27 cellular contexts compared by ENCODE assay signal in the genomic region with DNA sequence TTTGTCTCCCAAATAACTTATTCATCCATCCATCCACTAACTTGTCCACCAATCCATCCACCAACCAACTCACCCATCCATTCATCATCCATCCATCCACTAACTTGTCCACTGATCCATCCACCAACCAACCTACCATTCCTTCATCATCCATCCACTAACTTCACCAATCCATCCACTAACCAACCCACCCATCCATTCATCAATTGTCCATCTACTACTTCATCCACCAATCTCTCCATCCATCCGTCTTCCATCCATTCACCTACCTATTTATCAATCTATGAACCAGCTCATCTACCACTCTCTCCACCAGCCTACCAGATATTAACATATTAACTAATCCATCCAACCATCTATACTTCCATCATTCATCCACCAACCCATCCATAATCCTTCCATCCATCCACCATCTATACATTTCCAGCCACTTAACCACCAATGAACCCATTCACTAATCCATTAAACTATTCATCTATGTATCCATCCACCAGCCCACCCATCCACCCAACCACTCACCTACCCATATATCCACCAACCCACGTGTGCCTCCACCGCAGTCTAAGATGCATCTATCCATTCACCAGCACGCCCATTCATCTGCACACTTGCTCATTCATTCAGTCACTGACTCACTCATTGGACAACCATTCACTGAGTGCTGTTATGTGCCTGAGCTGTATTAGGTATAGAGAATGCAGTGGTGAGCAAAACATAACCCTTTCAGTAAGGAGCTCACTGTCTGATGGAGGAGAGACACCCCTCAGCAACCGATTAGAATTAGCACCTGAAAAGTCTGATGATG. TPM values are rescaled to one million over a fixed set of nuclear protein-coding genes. Genes with fewer than 3 reads are reported as not detected.
"Had no signal": no experiment of that assay in that cellular context is flagged by ENCODE, and none has a peak within 500 bp of the region (broad histone marks: within the 10 kb centered on the region; RNA-seq: fewer than 3 reads in every experiment).

No MANE protein-coding gene starts in this region.

- H3K36me3 ChIP-seq: breast epithelium, colonic mucosa, heart right ventricle, lower lobe of right lung, sigmoid colon, upper lobe of left lung, WERI-Rb-1 had no signal

- H3K4me3 ChIP-seq: breast epithelium, colonic mucosa, dorsolateral prefrontal cortex, heart right ventricle, lower lobe of right lung, mucosa of descending colon, sigmoid colon, smooth muscle cell, upper lobe of left lung had no signal

- ATAC-seq: activated T-cell treated with anti-CD3 and anti-CD28 coated beads, Interleukin-2, amount 50 U/mL, for 4 hours; heart right ventricle; left colon; lower lobe of right lung; mucosa of descending colon had no signal

- H3K36me3 Mint-ChIP-seq: activated naive CD8-positive, alpha-beta T cell treated with anti-CD3 and anti-CD28 coated beads for 36 hours had no signal

- H3K27ac Mint-ChIP-seq: activated naive CD8-positive, alpha-beta T cell treated with anti-CD3 and anti-CD28 coated beads for 36 hours; nephron progenitor cell had no signal

- H3K4me1 Mint-ChIP-seq: activated naive CD8-positive, alpha-beta T cell treated with anti-CD3 and anti-CD28 coated beads for 36 hours had no signal

- H3K9me3 ChIP-seq: breast epithelium, colonic mucosa, heart right ventricle, lower lobe of right lung, mucosa of descending colon, sigmoid colon, upper lobe of left lung had no signal

- H3K27ac ChIP-seq: breast epithelium, colonic mucosa, dorsolateral prefrontal cortex, epithelial cell of prostate, heart right ventricle, lower lobe of right lung, sigmoid colon, upper lobe of left lung, WERI-Rb-1 had no signal

- DNase-seq: activated CD4-positive, CD25-positive, alpha-beta regulatory T cell treated with anti-CD3 and anti-CD28 coated beads, Interleukin-2, amount 50 U/mL, for 72 hours; activated CD8-positive, alpha-beta memory T cell treated with anti-CD3 and anti-CD28 coated beads, Interleukin-2, amount 50 U/mL, for 48 hours; activated naive CD4-positive, alpha-beta T cell treated with Interleukin-2 at 50 U/mL for 16 hours; activated naive CD8-positive, alpha-beta T cell treated with anti-CD3 and anti-CD28 coated beads for 36 hours; activated T-cell treated with anti-CD3 and anti-CD28 coated beads, Interleukin-2, amount 50 U/mL, for 4 hours; amniotic stem cell; colonic mucosa; dorsolateral prefrontal cortex; heart right ventricle; islet precursor cell; left colon; lower lobe of right lung; mesendoderm; mucosa of descending colon; nephron progenitor cell; occipital lobe; sigmoid colon; stimulated activated CD4-positive, alpha-beta T cell treated with anti-CD3 and anti-CD28 coated beads, Interleukin-2, amount 100 ng/mL, for 48 hours; stimulated activated CD8-positive, alpha-beta memory T cell treated with anti-CD3 and anti-CD28 coated beads, Interleukin-4, amount 100 ng/mL, for 48 hours; stimulated activated naive CD4-positive, alpha-beta T cell; upper lobe of left lung; WERI-Rb-1 had no signal

- H3K4me3 Mint-ChIP-seq: activated naive CD8-positive, alpha-beta T cell treated with anti-CD3 and anti-CD28 coated beads for 36 hours; activated T-cell treated with anti-CD3 and anti-CD28 coated beads, Interleukin-2, amount 50 U/mL, for 4 hours; nephron progenitor cell had no signal

- H3K9me3 Mint-ChIP-seq: activated naive CD8-positive, alpha-beta T cell treated with anti-CD3 and anti-CD28 coated beads for 36 hours; activated T-cell treated with anti-CD3 and anti-CD28 coated beads, Interleukin-2, amount 50 U/mL, for 4 hours; nephron progenitor cell had no signal

- H3K4me1 ChIP-seq: breast epithelium, colonic mucosa, heart right ventricle, lower lobe of right lung, sigmoid colon, upper lobe of left lung had no signal

- H3K4me2 ChIP-seq: smooth muscle cell had no signal

- H3K27me3 ChIP-seq: colonic mucosa, upper lobe of left lung had no signal

RNA-seq across cellular contexts. Expression of gene MLXIPL, which starts 26.1 kb away (rescaled TPM):
- total RNA-seq: activated CD8-positive, alpha-beta memory T cell treated with anti-CD3 and anti-CD28 coated beads for 36 hours; activated naive CD8-positive, alpha-beta T cell treated with anti-CD3 and anti-CD28 coated beads for 36 hours; occipital lobe; smooth muscle cell; T-helper 2 cell treated with Interferon-gamma antibody and Interleukin-4, amounts not matched to agents 100 ng/mL and 5 ng/mL, for 36 hours had no signal
- polyA plus RNA-seq: smooth muscle cell had no signal
